ENCODE assay signal across 8 cellular contexts in the genomic region with DNA sequence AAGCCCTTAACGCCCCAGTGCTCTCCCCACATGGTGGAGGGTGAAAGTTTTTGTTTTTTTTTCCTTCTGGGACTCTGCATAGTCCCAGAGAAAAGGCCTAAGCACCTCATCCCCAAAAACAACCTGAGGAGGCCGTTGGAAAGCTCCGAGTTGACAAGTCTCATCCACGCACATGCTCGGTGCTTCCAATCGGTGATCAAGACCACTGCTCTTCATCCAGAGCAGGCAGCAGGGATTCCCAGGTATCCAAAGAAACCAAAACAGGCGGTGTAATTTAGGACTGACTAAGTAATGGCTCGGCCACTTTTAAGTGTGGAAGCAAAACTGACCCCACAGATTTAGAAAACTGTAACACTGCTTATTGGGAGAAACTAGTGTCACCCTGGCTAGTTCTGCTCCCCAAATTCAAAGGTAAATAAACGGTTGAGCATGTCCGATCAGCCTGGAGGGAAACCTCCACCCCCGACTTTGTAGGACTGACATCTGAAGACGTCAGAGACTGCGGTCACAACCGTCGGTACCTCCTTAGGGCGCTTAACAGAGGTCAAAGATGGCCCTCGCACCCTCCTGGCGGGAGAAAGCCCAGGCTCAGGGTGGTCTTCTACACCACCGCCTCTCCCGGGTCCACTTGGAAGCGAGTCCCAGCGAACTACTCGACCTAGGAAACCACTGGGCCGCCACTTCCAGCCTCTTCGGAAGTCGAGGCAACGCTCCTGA. TPM values are rescaled to one million over a fixed set of nuclear protein-coding genes. Genes with fewer than 3 reads are reported as not detected.
DNase-seq lines count a peak whose midpoint lies in the region; ATAC-seq, FAIRE-seq and TF ChIP-seq lines count a peak whose summit lies in the region.

No MANE protein-coding gene starts in this region.

- H3K36me3 ChIP-seq in bronchial epithelial cell (ENCODE audit: control insufficient read depth, insufficient read depth, low read length) (peaks cover 13% of the 10 kb centered on the region), muscle layer of colon (ENCODE audit: insufficient read depth, low read length) (peaks cover 23% of the 10 kb centered on the region)

- no peak for TF ChIP-seq CTCF in HL-60 (IDR thresholded peaks at IDR 0.05; ENCODE audit: insufficient read depth, low read length)
- no peak for TF ChIP-seq CTCF in bronchial epithelial cell (IDR thresholded peaks at IDR 0.05; ENCODE audit: insufficient read depth, low read length, severe bottlenecking)

- H3K27ac ChIP-seq in HL-60 (replicated peaks) (peak overlapping the region; percentile 79), muscle layer of colon (ENCODE audit: low read depth, low read length) (peak overlapping the region; percentile 53)

- H3K4me3 ChIP-seq in HL-60 (replicated peaks; ENCODE audit: insufficient read depth, low read length) (peak overlapping the region; percentile 70), bronchial epithelial cell (ENCODE audit: low read depth, low read length) (peak overlapping the region; percentile 68), muscle layer of colon (ENCODE audit: low read depth in 1 of 2, low read length in 2 of 2) (peak overlapping the region; percentile 39 to 88)

- no peak for FAIRE-seq in bronchial epithelial cell (lab: Jason Lieb, UNC)

- no peaks in the 10 kb centered on the region for H3K9me3 ChIP-seq in muscle layer of colon (ENCODE audit: low read length)

- DNase-seq in HL-60 (ENCODE audit: low read depth in 1 of 2, low spot score in 1 of 2) (peak in 1 of 2 experiments; percentile 36), bronchial epithelial cell (ENCODE audit: low read depth) (no peak), glomerular visceral epithelial cell (ENCODE audit: extremely low spot score) (no peak), NCI-H2227 (lab: John Stamatoyannopoulos, UW; ENCODE audit: unreplicated experiment) (no peak)
- DNase-seq in stimulated activated CD4-positive, alpha-beta T cell treated with anti-CD3 and anti-CD28 coated beads, Interleukin-2, amount 100 ng/mL, for 24 hours, result no peak

- ATAC-seq in GM18868 (IDR thresholded peaks at IDR 0.05; ENCODE audit: unreplicated experiment), result peak; percentile 3
- ATAC-seq in GM18870 (IDR thresholded peaks at IDR 0.05; ENCODE audit: unreplicated experiment), result no peak

- peak overlapping the region; percentile 63 for H3K9ac ChIP-seq in muscle layer of colon (ENCODE audit: low read length)

- no peaks in the 10 kb centered on the region for H3K27me3 ChIP-seq in HL-60 (ENCODE audit: insufficient read depth, poor library complexity, severe bottlenecking)
- no peaks in the 10 kb centered on the region for H3K27me3 ChIP-seq in bronchial epithelial cell (ENCODE audit: control insufficient read depth, insufficient read depth, low read length)
- H3K27me3 ChIP-seq in muscle layer of colon (ENCODE audit: control insufficient read depth in 1 of 2, insufficient read depth in 2 of 2, low read length in 2 of 2), result no peaks in the 10 kb centered on the region

- peaks cover 18% of the 10 kb centered on the region for H3K4me1 ChIP-seq in muscle layer of colon (ENCODE audit: insufficient read depth, low read length)

RNA-seq across cellular contexts. Expression of a gene that starts 1.0 kb away (rescaled TPM):
- 2.4 and 3.7 TPM in 2 replicates for total RNA-seq in bronchial epithelial cell

RNA-seq across cellular contexts. Expression of a gene that starts 8.3 kb away (rescaled TPM):
- 9.7 and 10.5 TPM in 2 replicates for total RNA-seq in bronchial epithelial cell

RNA-seq across cellular contexts. Expression of a gene that starts 23.7 kb away (rescaled TPM):
- 8.8 and 10.8 TPM in 2 replicates for total RNA-seq in bronchial epithelial cell

RNA-seq across cellular contexts. Expression of a gene that starts 35.2 kb away (rescaled TPM):
- total RNA-seq in bronchial epithelial cell, result 5.5 and 5.8 TPM in 2 replicates

RNA-seq across cellular contexts. Expression of a gene that starts 36.6 kb away (rescaled TPM):
- total RNA-seq in bronchial epithelial cell, result 11.1 and 28.8 TPM in 2 replicates
